In genomic region chr3:153161714-153162512, GRCh38 we compare ENCODE assay signal across 8 cellular contexts. TPM values are rescaled to one million over a fixed set of nuclear protein-coding genes. Genes with fewer than 3 reads are reported as not detected.
DNase-seq lines count a peak whose midpoint lies in the region; ATAC-seq and TF ChIP-seq lines count a peak whose summit lies in the region.

RAP2B (plus strand) TSS chr3:153162226; CDS start chr3:153162694, 468 bp downstream.

- peaks cover 19% of the 10 kb centered on the region for H3K4me1 ChIP-seq in HUES48 (ENCODE audit: control insufficient read depth, insufficient read depth, low read length)
- H3K4me1 ChIP-seq in PC-9 (replicated peaks; ENCODE audit: insufficient read depth), result peaks cover 49% of the 10 kb centered on the region
- H3K4me1 ChIP-seq in muscle layer of duodenum (ENCODE audit: control insufficient read depth in 1 of 2, insufficient read depth in 2 of 2, low read length in 2 of 2), result peaks cover 13 to 21% of the 10 kb centered on the region in 2 donors

- no peaks in the 10 kb centered on the region for H3K9me3 Mint-ChIP-seq in activated T-cell treated with anti-CD3 and anti-CD28 coated beads, Interleukin-2, amount 50 U/mL, for 4 hours

- H3K79me2 ChIP-seq in PC-9 (ENCODE audit: low read depth), result peaks cover 49% of the 10 kb centered on the region

- ATAC-seq in GM21390 (IDR thresholded peaks at IDR 0.05; ENCODE audit: unreplicated experiment) (peak; percentile 47), esophagus mucosa (peak; percentile 83)
- ATAC-seq in activated T-cell treated with anti-CD3 and anti-CD28 coated beads, Interleukin-2, amount 50 U/mL, for 4 hours, result peak; percentile 68 to 72

- H3K9ac ChIP-seq in HUES48 (ENCODE audit: low read depth, low read length), result peak within 1 kb of the TSS; percentile 64

- intact Hi-C loops in PC-9 (cut with micrococcal nuclease; ENCODE audit: unreplicated experiment), result loop anchor here (1.0 to 10.0 kb wide), 10 partner anchors 59 to 813 kb away; no protein-coding TSS in a partner anchor

- in situ Hi-C loops in Caki2 (cut with HindIII; ENCODE audit: low pct_unique_long_range_greater_than_20kb, low sequenced_read_pairs), result no loop called here

- H3K9me2 ChIP-seq in PC-9 (ENCODE audit: insufficient read depth), result no peaks in the 10 kb centered on the region

- peak within 1 kb of the TSS; percentile 93 for H3K4me3 Mint-ChIP-seq in activated T-cell treated with anti-CD3 and anti-CD28 coated beads, Interleukin-2, amount 50 U/mL, for 4 hours

- H3K27me3 Mint-ChIP-seq in activated T-cell treated with anti-CD3 and anti-CD28 coated beads, Interleukin-2, amount 50 U/mL, for 4 hours (ENCODE audit: low read depth), result no peaks in the 10 kb centered on the region

- no TSS peak for BruUV-seq in PC-9 (replicated peaks; lab: Mats Ljungman, UMichigan)

- peaks cover 30% of the 10 kb centered on the region for H3F3A ChIP-seq in PC-9 (ENCODE audit: insufficient read depth, low read depth)

- CTCF ChIA-PET in PC-9 (lab: Charles Lee), result interaction anchor here (0.6 to 1.7 kb wide), 5 partner anchors 17 to 606 kb away, joined by 3 to 14 read pairs (median 3); no protein-coding TSS in a partner anchor

- peak within 1 kb of the TSS; percentile 82 for H3K4me3 ChIP-seq in HUES48 (ENCODE audit: low read depth, low read length)
- peak within 1 kb of the TSS; percentile 97 for H3K4me3 ChIP-seq in PC-9
- peak within 1 kb of the TSS; percentile 88 to 92 for H3K4me3 ChIP-seq in muscle layer of duodenum (ENCODE audit: low read depth in 1 of 2, low read length in 2 of 2)

- DNase-seq in Caki2 (ENCODE audit: low read depth), result peak; percentile 91
- DNase-seq in PC-9, result peak; percentile 91 to 95
- peak; percentile 95 for DNase-seq in activated T-cell treated with anti-CD3 and anti-CD28 coated beads, Interleukin-2, amount 50 U/mL, for 4 hours
- peak; percentile 98 for DNase-seq in stimulated activated CD8-positive, alpha-beta memory T cell treated with anti-CD3 and anti-CD28 coated beads, Interleukin-7, amount 100 ng/mL, for 24 hours (ENCODE audit: low read depth)

- peak within 1 kb of the TSS; percentile 93 for H3K27ac ChIP-seq in HUES48 (ENCODE audit: low read depth, low read length)
- H3K27ac ChIP-seq in PC-9, result peak within 1 kb of the TSS; percentile 93
- peak within 1 kb of the TSS; percentile 95 for H3K27ac ChIP-seq in muscle layer of duodenum (ENCODE audit: low read length)

- POLR2A ChIA-PET in PC-9 (lab: Charles Lee; ENCODE audit: unreplicated experiment), result interaction anchor here (0.5 to 1.9 kb wide), 12 partner anchors 17 to 769 kb away, joined by 3 to 48 read pairs (median 8); partner anchors contain the start of gene P2RY1

- peaks cover 44% of the 10 kb centered on the region for H3K4me1 Mint-ChIP-seq in activated T-cell treated with anti-CD3 and anti-CD28 coated beads, Interleukin-2, amount 50 U/mL, for 4 hours (ENCODE audit: low read depth)

- H3K27me3 ChIP-seq in HUES48 (ENCODE audit: control insufficient read depth, insufficient read depth, low read length) (peaks cover 6% of the 10 kb centered on the region; the same call in 1 of the 2 replicates), PC-9 (ENCODE audit: insufficient read depth, low read depth) (no peaks in the 10 kb centered on the region), muscle layer of duodenum (ENCODE audit: low read depth, low read length) (no peaks in the 10 kb centered on the region)

- H3K9me3 ChIP-seq in HUES48 (ENCODE audit: control insufficient read depth, insufficient read depth, low read length) (no peaks in the 10 kb centered on the region), PC-9 (ENCODE audit: insufficient read depth, low read depth) (no peaks in the 10 kb centered on the region), muscle layer of duodenum (ENCODE audit: control insufficient read depth in 1 of 2, low read length in 2 of 2) (no peaks in the 10 kb centered on the region)

- H3K36me3 ChIP-seq in HUES48 (ENCODE audit: control insufficient read depth, insufficient read depth, low read length) (no peaks in the 10 kb centered on the region; the same call in 1 of the 2 replicates), PC-9 (ENCODE audit: low read depth) (peaks cover 16% of the 10 kb centered on the region), muscle layer of duodenum (ENCODE audit: control insufficient read depth in 1 of 2, insufficient read depth in 2 of 2, low read length in 2 of 2) (no peaks in the 10 kb centered on the region)

- TF ChIP-seq CTCF in PC-9 (conservative IDR thresholded peaks at IDR 0.05), result no peak

- H2AFZ ChIP-seq in PC-9, result peak within 1 kb of the TSS; percentile 94

- H4K20me1 ChIP-seq in PC-9 (ENCODE audit: insufficient read depth), result peaks cover 32% of the 10 kb centered on the region

- peak within 1 kb of the TSS; percentile 76 for H3K4me2 ChIP-seq in PC-9

- H3K36me3 Mint-ChIP-seq in activated T-cell treated with anti-CD3 and anti-CD28 coated beads, Interleukin-2, amount 50 U/mL, for 4 hours (ENCODE audit: insufficient read depth), result peaks cover 6% of the 10 kb centered on the region

RNA-seq across cellular contexts. Expression of gene RAP2B, which starts in this region (rescaled TPM):
- total RNA-seq in Caki2 (2014; rRNA removed; shearing (Covaris generic); ENCODE audit: low replicate concordance), result 29.6 and 34.4 TPM in 2 replicates
- 31.1 and 38.2 TPM in 2 replicates for total RNA-seq in PC-9 (2021)
- 10 to 100 TPM; 12.3 to 15.2 (median 13.2) TPM for total RNA-seq in activated T-cell treated with anti-CD3 and anti-CD28 coated beads, Interleukin-2, amount 50 U/mL, for 4 hours
- total RNA-seq in esophagus mucosa, result 28.8 TPM

Comparison
In these comparisons a context has a peak if more than half of its experiments do, and no peak if none do; other contexts are left out.
1. Peak in every context shown above with its lines: DNase-seq, ATAC-seq, H3K4me3 ChIP-seq and H3K27ac ChIP-seq.